Comparison of ENCODE assay signal across 18 cellular contexts in genomic region chr11:19525276-19525675, GRCh38.
DNase-seq lines count a peak whose midpoint lies in the region; ATAC-seq lines count a peak whose summit lies in the region.
"Had no signal": no experiment of that assay in that cellular context is flagged by ENCODE, and none has a peak within 500 bp of the region (broad histone marks: within the 10 kb centered on the region; RNA-seq: fewer than 3 reads in every experiment).

No MANE protein-coding gene starts in this region.

- POLR2A ChIA-PET in activated CD4-positive, alpha-beta T cell treated with anti-CD3 and anti-CD28 coated beads, Interleukin-2, amount 10 ng/mL, durations not matched to agents 7 days and 5 days (lab: Charles Lee), result no interaction called here

- no peaks in the 10 kb centered on the region for H3K36me3 Mint-ChIP-seq in activated T-cell treated with anti-CD3 and anti-CD28 coated beads, Interleukin-2, amount 50 U/mL, for 4 hours (ENCODE audit: insufficient read depth)
- H3K36me3 Mint-ChIP-seq in activated CD4-positive, alpha-beta T cell treated with anti-CD3 and anti-CD28 coated beads, Interleukin-2, amount 10 ng/mL, durations not matched to agents 7 days and 5 days (ENCODE audit: low read depth), result no peaks in the 10 kb centered on the region
- H3K36me3 Mint-ChIP-seq: CD14-positive monocyte had no signal

- H4K20me1 ChIP-seq in BLaER1, result no peaks in the 10 kb centered on the region

- peak; percentile 68 for DNase-seq in NOMO-1 treated with DMSO at 0.1 percent for 48 hours (lab: John Stamatoyannopoulos, UW; ENCODE audit: unreplicated experiment)
- DNase-seq in dedifferentiated amniotic fluid mesenchymal stem cell (ENCODE audit: extremely low spot score), result no peak
- no peak for DNase-seq in activated T-cell treated with anti-CD3 and anti-CD28 coated beads, Interleukin-2, amount 50 U/mL, for 4 hours
- DNase-seq in stimulated activated naive CD4-positive, alpha-beta T cell treated with Interleukin-2 at 50 U/mL for 16 hours (lab: John Stamatoyannopoulos, UW), result no peak
- DNase-seq in activated CD4-positive, alpha-beta T cell treated with anti-CD3 and anti-CD28 coated beads, Interleukin-2, amount 10 ng/mL, durations not matched to agents 7 days and 5 days, result no peak
- DNase-seq: DMS53; dorsolateral prefrontal cortex; esophagus squamous epithelium; heart right ventricle; stimulated activated naive CD8-positive, alpha-beta T cell treated with anti-CD3 and anti-CD28 coated beads, Interleukin-15, amount 100 ng/mL, for 72 hours had no signal

- H3K9me3 Mint-ChIP-seq in activated T-cell treated with anti-CD3 and anti-CD28 coated beads, Interleukin-2, amount 50 U/mL, for 4 hours, result no peaks in the 10 kb centered on the region
- H3K9me3 Mint-ChIP-seq in activated CD4-positive, alpha-beta T cell treated with anti-CD3 and anti-CD28 coated beads, Interleukin-2, amount 10 ng/mL, durations not matched to agents 7 days and 5 days, result no peaks in the 10 kb centered on the region
- H3K9me3 Mint-ChIP-seq: CD14-positive monocyte; nephron; stimulated activated naive CD8-positive, alpha-beta T cell treated with anti-CD3 and anti-CD28 coated beads, Interleukin-15, amount 100 ng/mL, for 72 hours had no signal

- no peaks in the 10 kb centered on the region for H3K9me3 ChIP-seq in BLaER1
- H3K9me3 ChIP-seq: A549, breast epithelium, esophagus squamous epithelium, heart right ventricle, vagina had no signal

- ATAC-seq in GM18909 (IDR thresholded peaks at IDR 0.05; ENCODE audit: poor library complexity, unreplicated experiment) (peak; percentile 59), HG02798 (IDR thresholded peaks at IDR 0.05; ENCODE audit: poor library complexity, unreplicated experiment) (peak; percentile 63)
- ATAC-seq in activated T-cell treated with anti-CD3 and anti-CD28 coated beads, Interleukin-2, amount 50 U/mL, for 4 hours, result no peak
- ATAC-seq: A549; heart right ventricle; stimulated activated naive CD8-positive, alpha-beta T cell treated with anti-CD3 and anti-CD28 coated beads, Interleukin-15, amount 100 ng/mL, for 72 hours had no signal

- peaks cover 2% of the 10 kb centered on the region for H3K27me3 Mint-ChIP-seq in activated T-cell treated with anti-CD3 and anti-CD28 coated beads, Interleukin-2, amount 50 U/mL, for 4 hours (ENCODE audit: low read depth)
- peaks cover 1% of the 10 kb centered on the region for H3K27me3 Mint-ChIP-seq in activated CD4-positive, alpha-beta T cell treated with anti-CD3 and anti-CD28 coated beads, Interleukin-2, amount 10 ng/mL, durations not matched to agents 7 days and 5 days

- H3K4me2 ChIP-seq in BLaER1, result peak overlapping the region; percentile 64
- H3K4me2 ChIP-seq: A549 had no signal

- no peak overlapping the region for H3K4me3 ChIP-seq in BLaER1
- H3K4me3 ChIP-seq: A549, breast epithelium, esophagus squamous epithelium, heart right ventricle, vagina had no signal

- CTCF ChIA-PET in activated CD4-positive, alpha-beta T cell treated with anti-CD3 and anti-CD28 coated beads, Interleukin-2, amount 10 ng/mL, durations not matched to agents 7 days and 5 days (lab: Charles Lee), result no interaction called here

- H3K27ac ChIP-seq in BLaER1, result no peak overlapping the region
- H3K27ac ChIP-seq: A549, breast epithelium, esophagus squamous epithelium, heart right ventricle, vagina had no signal

- H3K4me1 ChIP-seq in BLaER1, result peaks cover 35% of the 10 kb centered on the region
- H3K4me1 ChIP-seq: breast epithelium, esophagus squamous epithelium, heart right ventricle, vagina had no signal

- H3K27me3 ChIP-seq in BLaER1, result no peaks in the 10 kb centered on the region
- H3K27me3 ChIP-seq: breast epithelium, dorsolateral prefrontal cortex, vagina had no signal

- H3K4me1 Mint-ChIP-seq in activated T-cell treated with anti-CD3 and anti-CD28 coated beads, Interleukin-2, amount 50 U/mL, for 4 hours (ENCODE audit: low read depth), result no peaks in the 10 kb centered on the region
- H3K4me1 Mint-ChIP-seq in activated CD4-positive, alpha-beta T cell treated with anti-CD3 and anti-CD28 coated beads, Interleukin-2, amount 10 ng/mL, durations not matched to agents 7 days and 5 days, result no peaks in the 10 kb centered on the region
- H3K4me1 Mint-ChIP-seq: CD14-positive monocyte; stimulated activated naive CD8-positive, alpha-beta T cell treated with anti-CD3 and anti-CD28 coated beads, Interleukin-15, amount 100 ng/mL, for 72 hours had no signal

- H3K4me3 Mint-ChIP-seq in activated T-cell treated with anti-CD3 and anti-CD28 coated beads, Interleukin-2, amount 50 U/mL, for 4 hours, result no peak overlapping the region
- no peak overlapping the region for H3K4me3 Mint-ChIP-seq in activated CD4-positive, alpha-beta T cell treated with anti-CD3 and anti-CD28 coated beads, Interleukin-2, amount 10 ng/mL, durations not matched to agents 7 days and 5 days
- H3K4me3 Mint-ChIP-seq: CD14-positive monocyte; nephron; stimulated activated naive CD8-positive, alpha-beta T cell treated with anti-CD3 and anti-CD28 coated beads, Interleukin-15, amount 100 ng/mL, for 72 hours had no signal

- H3K36me3 ChIP-seq in BLaER1, result no peaks in the 10 kb centered on the region
- H3K36me3 ChIP-seq: breast epithelium, esophagus squamous epithelium, heart right ventricle, vagina had no signal

- H3K27ac Mint-ChIP-seq in activated CD4-positive, alpha-beta T cell treated with anti-CD3 and anti-CD28 coated beads, Interleukin-2, amount 10 ng/mL, durations not matched to agents 7 days and 5 days, result no peak overlapping the region
- H3K27ac Mint-ChIP-seq: CD14-positive monocyte; stimulated activated naive CD8-positive, alpha-beta T cell treated with anti-CD3 and anti-CD28 coated beads, Interleukin-15, amount 100 ng/mL, for 72 hours had no signal

- H3K9ac ChIP-seq in BLaER1, result no peak overlapping the region

Comparison
In these comparisons a context has a peak if more than half of its experiments do, and no peak if none do; other contexts are left out.
1. ATAC-seq: peak in GM18909 (single experiment) and HG02798 (single experiment); none in activated T-cell treated with anti-CD3 and anti-CD28 coated beads, Interleukin-2, amount 50 U/mL, for 4 hours (0 of 2).